In genomic region chr6:35181933-35182612, GRCh38 we compare ENCODE assay signal across 10 cellular contexts. TPM values are rescaled to one million over a fixed set of nuclear protein-coding genes. Genes with fewer than 3 reads are reported as not detected.
DNase-seq lines count a peak whose midpoint lies in the region; ATAC-seq, FAIRE-seq and TF ChIP-seq lines count a peak whose summit lies in the region.
"Had no signal": no experiment of that assay in that cellular context is flagged by ENCODE, and none has a peak within 500 bp of the region (broad histone marks: within the 10 kb centered on the region; RNA-seq: fewer than 3 reads in every experiment).

No MANE protein-coding gene starts in this region.

- H3K4me1 ChIP-seq in keratinocyte (ENCODE audit: control insufficient read depth, extremely low read depth, insufficient read depth, low read length) (peaks cover 20% of the 10 kb centered on the region), aorta (ENCODE audit: control insufficient read depth in 1 of 2, insufficient read depth in 2 of 2, low read length in 2 of 2) (peaks cover 8 to 11% of the 10 kb centered on the region in 2 donors)

- intact Hi-C loops in activated CD4-positive, alpha-beta memory T cell treated with anti-CD3 and anti-CD28 coated beads for 36 hours (cut with micrococcal nuclease) = no loop called here
- intact Hi-C loops in aorta (cut with DNase I) = no loop called here

- H3K4me2 ChIP-seq in keratinocyte (ENCODE audit: control insufficient read depth, extremely low read depth, insufficient read depth, low read depth, low read length) = peak overlapping the region; percentile 84
- H3K4me2 ChIP-seq: BLaER1 treated with 17β-estradiol and CSF1 and Interleukin-3, amounts not matched to agents 10 nM and 100 nM had no signal

- H3K27ac Mint-ChIP-seq in activated CD4-positive, alpha-beta memory T cell treated with anti-CD3 and anti-CD28 coated beads for 36 hours = no peak overlapping the region
- H3K27ac Mint-ChIP-seq in activated CD4-positive, alpha-beta memory T cell treated with anti-CD3 and anti-CD28 coated beads, Interleukin-2, amount 10 ng/mL, durations not matched to agents 7 days and 5 days = no peak overlapping the region

- H3K27ac ChIP-seq in brain microvascular endothelial cell = peak overlapping the region; percentile 77
- no peak overlapping the region for H3K27ac ChIP-seq in keratinocyte (ENCODE audit: control insufficient read depth, insufficient read depth, low read length)
- peak overlapping the region; percentile 57 to 94 for H3K27ac ChIP-seq in aorta (ENCODE audit: low read depth in 1 of 2, low read length in 2 of 2)
- H3K27ac ChIP-seq: BLaER1 treated with 17β-estradiol and CSF1 and Interleukin-3, amounts not matched to agents 10 nM and 100 nM had no signal

- H3K4me1 Mint-ChIP-seq in activated CD4-positive, alpha-beta memory T cell treated with anti-CD3 and anti-CD28 coated beads for 36 hours (ENCODE audit: low read depth) = peaks cover 2% of the 10 kb centered on the region
- H3K4me1 Mint-ChIP-seq in activated CD4-positive, alpha-beta memory T cell treated with anti-CD3 and anti-CD28 coated beads, Interleukin-2, amount 10 ng/mL, durations not matched to agents 7 days and 5 days = peaks cover 2% of the 10 kb centered on the region

- in situ Hi-C loops in brain microvascular endothelial cell (cut with HindIII; ENCODE audit: low pct_ligation_motif_present, low sequenced_read_pairs) = no loop called here

- WGBS in aorta, 2 donors = 13% methylated on average over 53 to 55 of the region's 55 CpGs

- H3K9me3 ChIP-seq in keratinocyte (ENCODE audit: control insufficient read depth, low read depth, low read length) (no peaks in the 10 kb centered on the region), aorta (ENCODE audit: control insufficient read depth, low read length) (no peaks in the 10 kb centered on the region)
- H3K9me3 ChIP-seq: BLaER1 treated with 17β-estradiol and CSF1 and Interleukin-3, amounts not matched to agents 10 nM and 100 nM had no signal

- no peak overlapping the region for H3K4me3 Mint-ChIP-seq in activated CD4-positive, alpha-beta memory T cell treated with anti-CD3 and anti-CD28 coated beads for 36 hours
- H3K4me3 Mint-ChIP-seq in activated CD4-positive, alpha-beta memory T cell treated with anti-CD3 and anti-CD28 coated beads, Interleukin-2, amount 10 ng/mL, durations not matched to agents 7 days and 5 days = no peak overlapping the region

- TF ChIP-seq CTCF in brain microvascular endothelial cell (IDR thresholded peaks at IDR 0.05; ENCODE audit: low read depth, low read length, missing control alignments) = no peak
- TF ChIP-seq CTCF in keratinocyte (optimal IDR thresholded peaks at IDR 0.05 in 1 of 3, IDR thresholded peaks at IDR 0.05 in 1 of 3, conservative IDR thresholded peaks at IDR 0.05 in 1 of 3; ENCODE audit: extremely low read depth in 1 of 3, insufficient read depth in 2 of 3, low read length in 3 of 3) = no peak

- CTCF ChIA-PET in activated CD4-positive, alpha-beta memory T cell treated with anti-CD3 and anti-CD28 coated beads for 36 hours (lab: Charles Lee) = interaction anchor here (0.7 to 1.8 kb wide), 2 partner anchors 24 to 163 kb away, joined by 4 read pairs; no protein-coding TSS in a partner anchor
- CTCF ChIA-PET in activated CD4-positive, alpha-beta memory T cell treated with anti-CD3 and anti-CD28 coated beads, Interleukin-2, amount 10 ng/mL, durations not matched to agents 7 days and 5 days (lab: Charles Lee) = no interaction called here

- H3K79me2 ChIP-seq in keratinocyte (ENCODE audit: control insufficient read depth, insufficient read depth, low read length) = no peaks in the 10 kb centered on the region

- ATAC-seq in aorta (ENCODE audit: low FRiP score) = peak; percentile 82
- no peak for ATAC-seq in stimulated activated naive CD8-positive, alpha-beta T cell treated with anti-CD3 and anti-CD28 coated beads, Interleukin-15, Interleukin-2, amounts not matched to agents 100 U/mL and 50 U/mL, for 24 hours
- no peak for ATAC-seq in GM18870 (IDR thresholded peaks at IDR 0.05; ENCODE audit: unreplicated experiment)

- no peaks in the 10 kb centered on the region for H3K9me1 ChIP-seq in keratinocyte (ENCODE audit: control insufficient read depth, extremely low read depth, insufficient read depth, low read length)

- DNase-seq in activated CD4-positive, alpha-beta memory T cell treated with anti-CD3 and anti-CD28 coated beads for 36 hours = peak; percentile 32
- DNase-seq in activated CD4-positive, alpha-beta memory T cell treated with anti-CD3 and anti-CD28 coated beads, Interleukin-2, amount 10 ng/mL, durations not matched to agents 7 days and 5 days = no peak
- DNase-seq in brain microvascular endothelial cell (peak; percentile 84), keratinocyte (ENCODE audit: low read depth, low spot score) (peak; percentile 84), aorta (peak; percentile 88 to 90), midbrain (lab: John Stamatoyannopoulos, UW) (no peak)
- no peak for DNase-seq in stimulated activated naive CD8-positive, alpha-beta T cell treated with anti-CD3 and anti-CD28 coated beads, Interleukin-15, Interleukin-2, amounts not matched to agents 100 U/mL and 50 U/mL, for 24 hours
- DNase-seq: activated T-cell treated with anti-CD3 and anti-CD28 coated beads, Interleukin-2, amount 50 U/mL, for 48 hours had no signal

- H3K36me3 Mint-ChIP-seq in activated CD4-positive, alpha-beta memory T cell treated with anti-CD3 and anti-CD28 coated beads for 36 hours = no peaks in the 10 kb centered on the region
- no peaks in the 10 kb centered on the region for H3K36me3 Mint-ChIP-seq in activated CD4-positive, alpha-beta memory T cell treated with anti-CD3 and anti-CD28 coated beads, Interleukin-2, amount 10 ng/mL, durations not matched to agents 7 days and 5 days (ENCODE audit: low read depth)

- no peaks in the 10 kb centered on the region for H3K9me3 Mint-ChIP-seq in activated CD4-positive, alpha-beta memory T cell treated with anti-CD3 and anti-CD28 coated beads for 36 hours
- no peaks in the 10 kb centered on the region for H3K9me3 Mint-ChIP-seq in activated CD4-positive, alpha-beta memory T cell treated with anti-CD3 and anti-CD28 coated beads, Interleukin-2, amount 10 ng/mL, durations not matched to agents 7 days and 5 days

- no peaks in the 10 kb centered on the region for H3K27me3 ChIP-seq in brain microvascular endothelial cell (replicated peaks)
- no peaks in the 10 kb centered on the region for H3K27me3 ChIP-seq in keratinocyte (ENCODE audit: control insufficient read depth, extremely low read depth, insufficient read depth, low read length)
- no peaks in the 10 kb centered on the region for H3K27me3 ChIP-seq in aorta (ENCODE audit: control insufficient read depth in 1 of 2, insufficient read depth in 2 of 2, low read length in 1 of 2)
- H3K27me3 ChIP-seq: BLaER1 treated with 17β-estradiol and CSF1 and Interleukin-3, amounts not matched to agents 10 nM and 100 nM had no signal

- FAIRE-seq in keratinocyte (lab: Jason Lieb, UNC) = peak; percentile 92

- H3K9ac ChIP-seq in keratinocyte (ENCODE audit: control insufficient read depth, extremely low read depth, insufficient read depth, low read length) = peak overlapping the region; percentile 18
- H3K9ac ChIP-seq: BLaER1 treated with 17β-estradiol and CSF1 and Interleukin-3, amounts not matched to agents 10 nM and 100 nM had no signal

- POLR2A ChIA-PET in activated CD4-positive, alpha-beta memory T cell treated with anti-CD3 and anti-CD28 coated beads for 36 hours (lab: Charles Lee) = no interaction called here
- POLR2A ChIA-PET in activated CD4-positive, alpha-beta memory T cell treated with anti-CD3 and anti-CD28 coated beads, Interleukin-2, amount 10 ng/mL, durations not matched to agents 7 days and 5 days (lab: Charles Lee) = no interaction called here

- no peaks in the 10 kb centered on the region for H4K20me1 ChIP-seq in keratinocyte (ENCODE audit: control insufficient read depth, extremely low read depth, insufficient read depth, low read length)
- H4K20me1 ChIP-seq: BLaER1 treated with 17β-estradiol and CSF1 and Interleukin-3, amounts not matched to agents 10 nM and 100 nM had no signal

- dilution Hi-C loops in keratinocyte (cut with MboI; ENCODE audit: extremely low pct_ligation_motif_present, low sequenced_read_pairs) = no loop called here

- H2AFZ ChIP-seq in keratinocyte (ENCODE audit: control insufficient read depth, low read length) = peak overlapping the region; percentile 31

- peaks cover 14% of the 10 kb centered on the region for H3K27me3 Mint-ChIP-seq in activated CD4-positive, alpha-beta memory T cell treated with anti-CD3 and anti-CD28 coated beads for 36 hours
- peaks cover 33% of the 10 kb centered on the region for H3K27me3 Mint-ChIP-seq in activated CD4-positive, alpha-beta memory T cell treated with anti-CD3 and anti-CD28 coated beads, Interleukin-2, amount 10 ng/mL, durations not matched to agents 7 days and 5 days

- H3K4me3 ChIP-seq in brain microvascular endothelial cell (ENCODE audit: low read depth, low read length) (no peak overlapping the region), keratinocyte (ENCODE audit: control insufficient read depth in 2 of 3, extremely low read depth in 1 of 3, insufficient read depth in 2 of 3, low read depth in 1 of 3, low read length in 3 of 3) (peak overlapping the region in 2 of 3 experiments; percentile 33 to 54), aorta (ENCODE audit: low read length in 2 of 2) (no peak overlapping the region)
- H3K4me3 ChIP-seq: BLaER1 treated with 17β-estradiol and CSF1 and Interleukin-3, amounts not matched to agents 10 nM and 100 nM had no signal

- H3K36me3 ChIP-seq in brain microvascular endothelial cell (replicated peaks) = no peaks in the 10 kb centered on the region
- no peaks in the 10 kb centered on the region for H3K36me3 ChIP-seq in keratinocyte (ENCODE audit: control insufficient read depth in 2 of 2, extremely low read depth in 1 of 2, insufficient read depth in 2 of 2, low read length in 2 of 2)
- H3K36me3 ChIP-seq in aorta (ENCODE audit: control insufficient read depth in 1 of 2, insufficient read depth in 2 of 2, low read length in 1 of 2) = no peaks in the 10 kb centered on the region
- H3K36me3 ChIP-seq: BLaER1 treated with 17β-estradiol and CSF1 and Interleukin-3, amounts not matched to agents 10 nM and 100 nM had no signal

RNA-seq across cellular contexts. Expression of gene SCUBE3, which starts 31.7 kb away (rescaled TPM):
- total RNA-seq in activated CD4-positive, alpha-beta memory T cell treated with anti-CD3 and anti-CD28 coated beads for 36 hours = under 1 TPM in 1 of 2 experiments, not detected in 1; 0.02 TPM
- total RNA-seq in activated CD4-positive, alpha-beta memory T cell treated with anti-CD3 and anti-CD28 coated beads, Interleukin-2, amount 10 ng/mL, durations not matched to agents 7 days and 5 days = not detected
- polyA plus RNA-seq in keratinocyte (0.01 to 0.02 TPM in 2 of 3 replicates, not detected in the other), aorta (10 to 100 TPM in 1 of 2 donors, 1 to 10 TPM in 1; 9.1 to 50.9 TPM)
- not detected for polyA plus RNA-seq in keratinocyte (2011; ENCODE audit: low read depth)
- polyA plus RNA-seq in keratinocyte (2011; cell fraction: cytosol; rRNA removed) = 0.01 TPM in 1 of 2 replicates, not detected in the other
- polyA plus RNA-seq in keratinocyte (2011; cell fraction: nucleus; rRNA removed) = 0.03 TPM in 2 replicates
- polyA plus RNA-seq in keratinocyte (2012; ENCODE audit: low replicate concordance) = not detected in 2 replicates
- polyA minus RNA-seq in keratinocyte = not detected in 3 replicates
- not detected for polyA minus RNA-seq in keratinocyte (2011; cell fraction: cytosol; rRNA and poly(A)+ RNA removed)
- polyA minus RNA-seq in keratinocyte (2011; cell fraction: nucleus; rRNA and poly(A)+ RNA removed) = 0.08 and 0.11 TPM in 2 replicates
- 10 to 100 TPM; 57.6 to 63.6 TPM for total RNA-seq in aorta

RNA-seq across cellular contexts. Expression of gene TCP11, which starts 40.9 kb away (rescaled TPM):
- not detected for total RNA-seq in activated CD4-positive, alpha-beta memory T cell treated with anti-CD3 and anti-CD28 coated beads for 36 hours
- not detected for total RNA-seq in activated CD4-positive, alpha-beta memory T cell treated with anti-CD3 and anti-CD28 coated beads, Interleukin-2, amount 10 ng/mL, durations not matched to agents 7 days and 5 days
- polyA plus RNA-seq in keratinocyte (not detected in 3 replicates), aorta (not detected)
- polyA plus RNA-seq in keratinocyte (2011; ENCODE audit: low read depth) = not detected
- not detected in 2 replicates for polyA plus RNA-seq in keratinocyte (2011; cell fraction: cytosol; rRNA removed)
- polyA plus RNA-seq in keratinocyte (2011; cell fraction: nucleus; rRNA removed) = not detected in 2 replicates
- polyA plus RNA-seq in keratinocyte (2012; ENCODE audit: low replicate concordance) = not detected in 2 replicates
- not detected in 3 replicates for polyA minus RNA-seq in keratinocyte
- polyA minus RNA-seq in keratinocyte (2011; cell fraction: cytosol; rRNA and poly(A)+ RNA removed) = not detected
- not detected in 2 replicates for polyA minus RNA-seq in keratinocyte (2011; cell fraction: nucleus; rRNA and poly(A)+ RNA removed)
- under 1 TPM in 1 of 2 donors, not detected in 1; 0.36 TPM for total RNA-seq in aorta

Comparison
In these comparisons a context has a peak if more than half of its experiments do, and no peak if none do; other contexts are left out.
1. DNase-seq: peak in activated CD4-positive, alpha-beta memory T cell treated with anti-CD3 and anti-CD28 coated beads for 36 hours (single experiment), brain microvascular endothelial cell (single experiment), keratinocyte (single experiment) and aorta (2 of 2); none in activated CD4-positive, alpha-beta memory T cell treated with anti-CD3 and anti-CD28 coated beads, Interleukin-2, amount 10 ng/mL, durations not matched to agents 7 days and 5 days (single experiment), midbrain (single experiment) and stimulated activated naive CD8-positive, alpha-beta T cell treated with anti-CD3 and anti-CD28 coated beads, Interleukin-15, Interleukin-2, amounts not matched to agents 100 U/mL and 50 U/mL, for 24 hours (single experiment).
2. H3K4me3 ChIP-seq: peak in keratinocyte (2 of 3); none in brain microvascular endothelial cell (single experiment) and aorta (0 of 2).
3. RNA of gene SCUBE3, which starts 31.7 kb away (total RNA-seq): 57.6 to 63.6 TPM in aorta; 0.02 TPM in activated CD4-positive, alpha-beta memory T cell treated with anti-CD3 and anti-CD28 coated beads for 36 hours and not detected in activated CD4-positive, alpha-beta memory T cell treated with anti-CD3 and anti-CD28 coated beads, Interleukin-2, amount 10 ng/mL, durations not matched to agents 7 days and 5 days; every median in the first group is over 10 times any median in the second.